In genomic region chrX:96685205-96686099, GRCh38 we compare ENCODE assay signal across 1 cellular context.
TF ChIP-seq lines count a peak whose summit lies in the region.

No MANE protein-coding gene starts in this region.

TF ChIP-seq in HepG2, 621 proteins besides CTCF, POLR2A, EP300 and RAD21 (continued from another document):
- TF ChIP-seq, protein P1, sequence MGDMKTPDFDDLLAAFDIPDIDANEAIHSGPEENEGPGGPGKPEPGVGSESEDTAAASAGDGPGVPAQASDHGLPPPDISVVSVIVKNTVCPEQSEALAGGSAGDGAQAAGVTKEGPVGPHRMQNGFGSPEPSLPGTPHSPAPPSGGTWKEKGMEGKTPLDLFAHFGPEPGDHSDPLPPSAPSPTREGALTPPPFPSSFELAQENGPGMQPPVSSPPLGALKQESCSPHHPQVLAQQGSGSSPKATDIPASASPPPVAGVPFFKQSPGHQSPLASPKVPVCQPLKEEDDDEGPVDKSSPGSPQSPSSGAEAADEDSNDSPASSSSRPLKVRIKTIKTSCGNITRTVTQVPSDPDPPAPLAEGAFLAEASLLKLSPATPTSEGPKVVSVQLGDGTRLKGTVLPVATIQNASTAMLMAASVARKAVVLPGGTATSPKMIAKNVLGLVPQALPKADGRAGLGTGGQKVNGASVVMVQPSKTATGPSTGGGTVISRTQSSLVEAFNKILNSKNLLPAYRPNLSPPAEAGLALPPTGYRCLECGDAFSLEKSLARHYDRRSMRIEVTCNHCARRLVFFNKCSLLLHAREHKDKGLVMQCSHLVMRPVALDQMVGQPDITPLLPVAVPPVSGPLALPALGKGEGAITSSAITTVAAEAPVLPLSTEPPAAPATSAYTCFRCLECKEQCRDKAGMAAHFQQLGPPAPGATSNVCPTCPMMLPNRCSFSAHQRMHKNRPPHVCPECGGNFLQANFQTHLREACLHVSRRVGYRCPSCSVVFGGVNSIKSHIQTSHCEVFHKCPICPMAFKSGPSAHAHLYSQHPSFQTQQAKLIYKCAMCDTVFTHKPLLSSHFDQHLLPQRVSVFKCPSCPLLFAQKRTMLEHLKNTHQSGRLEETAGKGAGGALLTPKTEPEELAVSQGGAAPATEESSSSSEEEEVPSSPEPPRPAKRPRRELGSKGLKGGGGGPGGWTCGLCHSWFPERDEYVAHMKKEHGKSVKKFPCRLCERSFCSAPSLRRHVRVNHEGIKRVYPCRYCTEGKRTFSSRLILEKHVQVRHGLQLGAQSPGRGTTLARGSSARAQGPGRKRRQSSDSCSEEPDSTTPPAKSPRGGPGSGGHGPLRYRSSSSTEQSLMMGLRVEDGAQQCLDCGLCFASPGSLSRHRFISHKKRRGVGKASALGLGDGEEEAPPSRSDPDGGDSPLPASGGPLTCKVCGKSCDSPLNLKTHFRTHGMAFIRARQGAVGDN (CRISPR knock-in tag; IDR thresholded peaks at IDR 0.05), result peak; percentile 22; the same call in 1 of the 2 replicates
- TF ChIP-seq ZFX (CRISPR knock-in tag; IDR thresholded peaks at IDR 0.05; ENCODE audit: low read depth), result peak; percentile 28; the same call in 1 of the 2 replicates
- no peak for TF ChIP-seq ARHGAP35 (CRISPR knock-in tag; IDR thresholded peaks at IDR 0.05; ENCODE audit: borderline replicate concordance)
- peak; percentile 71 for TF ChIP-seq ZNF652 (CRISPR knock-in tag; IDR thresholded peaks at IDR 0.05; ENCODE audit: borderline replicate concordance, low read depth)
- no peak for TF ChIP-seq SP1 (IDR thresholded peaks at IDR 0.05)
- no peak for TF ChIP-seq SP1 (CRISPR knock-in tag; IDR thresholded peaks at IDR 0.05)
- TF ChIP-seq ZNF781 (CRISPR knock-in tag; IDR thresholded peaks at IDR 0.05; ENCODE audit: borderline replicate concordance, not compliant biosample characterization), result no peak
- no peak for TF ChIP-seq ZNF234 (CRISPR knock-in tag; conservative IDR thresholded peaks at IDR 0.05)
- TF ChIP-seq ZBTB3 (CRISPR knock-in tag; IDR thresholded peaks at IDR 0.05; ENCODE audit: borderline replicate concordance, low read depth), result no peak
- peak; percentile 93 for TF ChIP-seq ZNF205 (CRISPR knock-in tag; IDR thresholded peaks at IDR 0.05)
- TF ChIP-seq, protein P2, sequence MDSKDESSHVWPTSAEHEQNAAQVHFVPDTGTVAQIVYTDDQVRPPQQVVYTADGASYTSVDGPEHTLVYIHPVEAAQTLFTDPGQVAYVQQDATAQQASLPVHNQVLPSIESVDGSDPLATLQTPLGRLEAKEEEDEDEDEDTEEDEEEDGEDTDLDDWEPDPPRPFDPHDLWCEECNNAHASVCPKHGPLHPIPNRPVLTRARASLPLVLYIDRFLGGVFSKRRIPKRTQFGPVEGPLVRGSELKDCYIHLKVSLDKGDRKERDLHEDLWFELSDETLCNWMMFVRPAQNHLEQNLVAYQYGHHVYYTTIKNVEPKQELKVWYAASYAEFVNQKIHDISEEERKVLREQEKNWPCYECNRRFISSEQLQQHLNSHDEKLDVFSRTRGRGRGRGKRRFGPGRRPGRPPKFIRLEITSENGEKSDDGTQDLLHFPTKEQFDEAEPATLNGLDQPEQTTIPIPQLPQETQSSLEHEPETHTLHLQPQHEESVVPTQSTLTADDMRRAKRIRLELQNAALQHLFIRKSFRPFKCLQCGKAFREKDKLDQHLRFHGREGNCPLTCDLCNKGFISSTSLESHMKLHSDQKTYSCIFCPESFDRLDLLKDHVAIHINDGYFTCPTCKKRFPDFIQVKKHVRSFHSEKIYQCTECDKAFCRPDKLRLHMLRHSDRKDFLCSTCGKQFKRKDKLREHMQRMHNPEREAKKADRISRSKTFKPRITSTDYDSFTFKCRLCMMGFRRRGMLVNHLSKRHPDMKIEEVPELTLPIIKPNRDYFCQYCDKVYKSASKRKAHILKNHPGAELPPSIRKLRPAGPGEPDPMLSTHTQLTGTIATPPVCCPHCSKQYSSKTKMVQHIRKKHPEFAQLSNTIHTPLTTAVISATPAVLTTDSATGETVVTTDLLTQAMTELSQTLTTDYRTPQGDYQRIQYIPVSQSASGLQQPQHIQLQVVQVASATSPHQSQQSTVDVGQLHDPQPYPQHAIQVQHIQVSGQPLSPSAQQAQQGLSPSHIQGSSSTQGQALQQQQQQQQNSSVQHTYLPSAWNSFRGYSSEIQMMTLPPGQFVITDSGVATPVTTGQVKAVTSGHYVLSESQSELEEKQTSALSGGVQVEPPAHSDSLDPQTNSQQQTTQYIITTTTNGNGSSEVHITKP (CRISPR knock-in tag; IDR thresholded peaks at IDR 0.05; ENCODE audit: low read depth), result no peak
- no peak for TF ChIP-seq ZBTB8A (CRISPR knock-in tag; IDR thresholded peaks at IDR 0.05; ENCODE audit: borderline replicate concordance, low read depth)
- TF ChIP-seq, protein P3, sequence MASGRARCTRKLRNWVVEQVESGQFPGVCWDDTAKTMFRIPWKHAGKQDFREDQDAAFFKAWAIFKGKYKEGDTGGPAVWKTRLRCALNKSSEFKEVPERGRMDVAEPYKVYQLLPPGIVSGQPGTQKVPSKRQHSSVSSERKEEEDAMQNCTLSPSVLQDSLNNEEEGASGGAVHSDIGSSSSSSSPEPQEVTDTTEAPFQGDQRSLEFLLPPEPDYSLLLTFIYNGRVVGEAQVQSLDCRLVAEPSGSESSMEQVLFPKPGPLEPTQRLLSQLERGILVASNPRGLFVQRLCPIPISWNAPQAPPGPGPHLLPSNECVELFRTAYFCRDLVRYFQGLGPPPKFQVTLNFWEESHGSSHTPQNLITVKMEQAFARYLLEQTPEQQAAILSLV (CRISPR knock-in tag; IDR thresholded peaks at IDR 0.05; ENCODE audit: borderline replicate concordance), result no peak
- TF ChIP-seq MYPOP (CRISPR knock-in tag; IDR thresholded peaks at IDR 0.05), result peak; percentile 84
- no peak for TF ChIP-seq ZNF326 (CRISPR knock-in tag; IDR thresholded peaks at IDR 0.05; ENCODE audit: borderline replicate concordance)
- no peak for TF ChIP-seq ZNF557 (CRISPR knock-in tag; IDR thresholded peaks at IDR 0.05)
- peak; percentile 65 for TF ChIP-seq ONECUT2 (CRISPR knock-in tag; IDR thresholded peaks at IDR 0.05)
- TF ChIP-seq ASH2L (IDR thresholded peaks at IDR 0.05; ENCODE audit: insufficient read length, low read depth, low read length), result peak; percentile 13
- no peak for TF ChIP-seq ZNF691 (CRISPR knock-in tag; IDR thresholded peaks at IDR 0.05; ENCODE audit: borderline replicate concordance, low read depth)
- no peak for TF ChIP-seq SALL2 (CRISPR knock-in tag; IDR thresholded peaks at IDR 0.05)
- peak; percentile 27; the same call in 1 of the 2 replicates for TF ChIP-seq CEBPG (CRISPR knock-in tag; IDR thresholded peaks at IDR 0.05)
- no peak for TF ChIP-seq ZNF644 (CRISPR knock-in tag; IDR thresholded peaks at IDR 0.05; ENCODE audit: low read depth)
- TF ChIP-seq RBFOX2 (IDR thresholded peaks at IDR 0.05; ENCODE audit: low read depth, low read length), result 0 out of 2 replicates have a peak, but pooled peaks have one; percentile 2
- no peak for TF ChIP-seq SAFB2 (CRISPR knock-in tag; IDR thresholded peaks at IDR 0.05; ENCODE audit: borderline replicate concordance, low read depth)
- no peak for TF ChIP-seq NR2F2 (IDR thresholded peaks at IDR 0.05; ENCODE audit: borderline replicate concordance, low read depth)
- TF ChIP-seq, protein P4, sequence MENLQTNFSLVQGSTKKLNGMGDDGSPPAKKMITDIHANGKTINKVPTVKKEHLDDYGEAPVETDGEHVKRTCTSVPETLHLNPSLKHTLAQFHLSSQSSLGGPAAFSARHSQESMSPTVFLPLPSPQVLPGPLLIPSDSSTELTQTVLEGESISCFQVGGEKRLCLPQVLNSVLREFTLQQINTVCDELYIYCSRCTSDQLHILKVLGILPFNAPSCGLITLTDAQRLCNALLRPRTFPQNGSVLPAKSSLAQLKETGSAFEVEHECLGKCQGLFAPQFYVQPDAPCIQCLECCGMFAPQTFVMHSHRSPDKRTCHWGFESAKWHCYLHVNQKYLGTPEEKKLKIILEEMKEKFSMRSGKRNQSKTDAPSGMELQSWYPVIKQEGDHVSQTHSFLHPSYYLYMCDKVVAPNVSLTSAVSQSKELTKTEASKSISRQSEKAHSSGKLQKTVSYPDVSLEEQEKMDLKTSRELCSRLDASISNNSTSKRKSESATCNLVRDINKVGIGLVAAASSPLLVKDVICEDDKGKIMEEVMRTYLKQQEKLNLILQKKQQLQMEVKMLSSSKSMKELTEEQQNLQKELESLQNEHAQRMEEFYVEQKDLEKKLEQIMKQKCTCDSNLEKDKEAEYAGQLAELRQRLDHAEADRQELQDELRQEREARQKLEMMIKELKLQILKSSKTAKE (CRISPR knock-in tag; IDR thresholded peaks at IDR 0.05; ENCODE audit: borderline replicate concordance), result no peak
- TF ChIP-seq ZNF431 (CRISPR knock-in tag; IDR thresholded peaks at IDR 0.05; ENCODE audit: borderline replicate concordance, low read depth), result no peak
